Comparison of ENCODE assay signal across 1 cellular context in genomic region chr4:185623444-185624247, GRCh38.
TF ChIP-seq lines count a peak whose summit lies in the region.

No MANE protein-coding gene starts in this region.

TF ChIP-seq in GM23338, 12 proteins besides CTCF, POLR2A, EP300 and RAD21 (continued from another document):
- TF ChIP-seq REST (IDR thresholded peaks at IDR 0.05; ENCODE audit: unreplicated experiment): no peak
- TF ChIP-seq EZH2phosphoT487 (IDR thresholded peaks at IDR 0.05; ENCODE audit: unreplicated experiment): no peak
- no peak for TF ChIP-seq NANOG (IDR thresholded peaks at IDR 0.05; ENCODE audit: borderline replicate concordance)
- no peak for TF ChIP-seq POLR2AphosphoS5 (IDR thresholded peaks at IDR 0.05; ENCODE audit: low read depth)
